ENCODE assay signal across 1 cellular context in genomic region chr18:55857961-55858360, GRCh38.
TF ChIP-seq lines count a peak whose summit lies in the region.

No MANE protein-coding gene starts in this region.

TF ChIP-seq in H1, 55 proteins besides CTCF, POLR2A, EP300 and RAD21:
- TF ChIP-seq E2F6 (IDR thresholded peaks at IDR 0.05) (no peak), FOSL1 (IDR thresholded peaks at IDR 0.05; ENCODE audit: insufficient read depth, low read depth, low read length) (no peak), BRCA1 (IDR thresholded peaks at IDR 0.05; ENCODE audit: low read depth, low read length) (no peak), HDAC2 (IDR thresholded peaks at IDR 0.05; ENCODE audit: borderline replicate concordance in 1 of 2, low read depth in 2 of 2, low read length in 2 of 2) (no peak), NRF1 (IDR thresholded peaks at IDR 0.05; ENCODE audit: low read depth, low read length) (no peak), KDM5A (IDR thresholded peaks at IDR 0.05; ENCODE audit: low read length) (no peak), POLR2AphosphoS5 (IDR thresholded peaks at IDR 0.05; ENCODE audit: low read depth, low read length) (no peak), JUN (IDR thresholded peaks at IDR 0.05; ENCODE audit: low read depth, low read length) (no peak), ATF3 (IDR thresholded peaks at IDR 0.05; ENCODE audit: insufficient read depth, low read depth, low read length) (no peak), PHF8 (conservative IDR thresholded peaks at IDR 0.05; ENCODE audit: low read depth, low read length) (no peak), CBX8 (IDR thresholded peaks at IDR 0.05; ENCODE audit: borderline replicate concordance, low read depth, low read length) (no peak), SIN3A (conservative IDR thresholded peaks at IDR 0.05 in 1 of 2, IDR thresholded peaks at IDR 0.05 in 1 of 2; ENCODE audit: low read depth in 1 of 2, low read length in 2 of 2) (no peak), BCL11A (IDR thresholded peaks at IDR 0.05; ENCODE audit: low read depth in 2 of 2, low read length in 2 of 2) (no peak), SIX5 (IDR thresholded peaks at IDR 0.05; ENCODE audit: low read depth, low read length) (no peak)
